1 cellular context compared by ENCODE assay signal in genomic region chr10:49762566-49762877, GRCh38.
TF ChIP-seq lines count a peak whose summit lies in the region.

No MANE protein-coding gene starts in this region.

TF ChIP-seq in K562, 482 proteins besides CTCF, POLR2A, EP300 and RAD21 (continued from another document):
- TF ChIP-seq MNT (conservative IDR thresholded peaks at IDR 0.05) (0 out of 4 replicates have a peak, but pooled peaks of 1 of the 2 experiments have one; percentile 0), MIER1 (IDR thresholded peaks at IDR 0.05; ENCODE audit: low read depth) (peak; percentile 81; the same call in 1 of the 2 replicates)
